9 cellular contexts compared by ENCODE assay signal in the genomic region with DNA sequence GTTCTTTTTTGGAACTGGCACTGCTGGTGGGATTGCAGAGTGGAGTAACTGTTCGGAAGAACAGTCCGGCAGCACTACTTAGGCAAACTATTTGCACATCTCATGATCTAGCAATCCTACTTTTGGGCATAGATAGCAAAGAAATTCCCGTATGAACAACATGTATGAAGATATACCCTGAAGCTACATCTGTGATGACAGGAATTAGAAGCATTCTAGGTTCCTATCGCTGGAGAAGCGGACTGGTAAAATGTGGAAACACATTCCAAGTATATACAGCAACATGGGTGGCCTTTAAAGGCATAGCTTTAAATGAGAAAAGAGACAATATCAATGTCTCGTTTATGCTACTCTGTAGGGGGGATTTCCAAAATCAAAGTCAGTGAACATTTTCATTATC. TPM values are rescaled to one million over a fixed set of nuclear protein-coding genes. Genes with fewer than 3 reads are reported as not detected.
DNase-seq lines count a peak whose midpoint lies in the region; ATAC-seq, FAIRE-seq and TF ChIP-seq lines count a peak whose summit lies in the region.
"Had no signal": no experiment of that assay in that cellular context is flagged by ENCODE, and none has a peak within 500 bp of the region (broad histone marks: within the 10 kb centered on the region; RNA-seq: fewer than 3 reads in every experiment).

No MANE protein-coding gene starts in this region.

- H3K27ac Mint-ChIP-seq in naive thymus-derived CD4-positive, alpha-beta T cell: peak overlapping the region in 4 of 9 donors; percentile 50 to 95 (median 71)

- CTCF ChIA-PET in naive thymus-derived CD4-positive, alpha-beta T cell (lab: Charles Lee): interaction anchor here (1.0 to 1.9 kb wide), 4 partner anchors 8 to 259 kb away, joined by 3 to 11 read pairs (median 4); no protein-coding TSS in a partner anchor
- CTCF ChIA-PET in HEK293T (lab: Yijun Ruan, JAX): interaction anchor here (0.6 kb wide), 1 partner anchor 736 kb away, joined by 3 read pairs; no protein-coding TSS in a partner anchor

- peaks cover 50 to 83% (median 70%) of the 10 kb centered on the region in 7 donors for H3K4me1 Mint-ChIP-seq in naive thymus-derived CD4-positive, alpha-beta T cell

- intact Hi-C loops in naive thymus-derived CD4-positive, alpha-beta T cell (cut with micrococcal nuclease): loop anchor here (5.0 kb wide), 1 partner anchor 170 kb away; no protein-coding TSS in a partner anchor
- intact Hi-C loops in transverse colon (cut with DNase I; ENCODE audit: low total_unique reads): no loop called here

- DNase-seq in AG20443 (ENCODE audit: low spot score) (peak; percentile 21), bronchial epithelial cell (ENCODE audit: low read depth) (no peak), transverse colon (no peak), HEK293T (ENCODE audit: extremely low spot score) (no peak), activated gamma-delta T cell (lab: John Stamatoyannopoulos, UW) (no peak), DMS153 treated with DMSO at 0.1 percent for 48 hours (lab: John Stamatoyannopoulos, UW; ENCODE audit: unreplicated experiment) (no peak)
- no peak for DNase-seq in naive thymus-derived CD4-positive, alpha-beta T cell

- TF ChIP-seq CTCF in bronchial epithelial cell (IDR thresholded peaks at IDR 0.05; ENCODE audit: insufficient read depth, low read length, severe bottlenecking) (no peak), transverse colon (IDR thresholded peaks at IDR 0.05) (no peak)

- peaks cover 0 to 2% (median 0%) of the 10 kb centered on the region in 11 donors for H3K9me3 Mint-ChIP-seq in naive thymus-derived CD4-positive, alpha-beta T cell

- no peak for FAIRE-seq in bronchial epithelial cell (lab: Jason Lieb, UNC)
- FAIRE-seq: frontal cortex had no signal

- H3K9ac ChIP-seq in HUES6 (ENCODE audit: low read length): no peak overlapping the region

- in situ Hi-C loops in transverse colon (cut with MboI; ENCODE audit: low pct_ligation_motif_present in 1 of 4, low pct_unique_long_range_greater_than_20kb in 1 of 4, low sequenced_read_pairs in 3 of 4): loop anchor here (5.0 to 25.0 kb wide), 6 partner anchors 215 to 780 kb away; a partner anchor contains a TSS

- H3K36me3 ChIP-seq in HUES6 (ENCODE audit: control insufficient read depth, insufficient read depth, low read length): peaks cover 44% of the 10 kb centered on the region
- H3K36me3 ChIP-seq in bronchial epithelial cell (ENCODE audit: control insufficient read depth, insufficient read depth, low read length): peaks cover 5% of the 10 kb centered on the region
- H3K36me3 ChIP-seq in naive thymus-derived CD4-positive, alpha-beta T cell (ENCODE audit: control insufficient read depth in 2 of 3, insufficient read depth in 3 of 3, low read length in 3 of 3): peaks cover 12 to 34% (median 22%) of the 10 kb centered on the region in 3 experiments
- H3K36me3 ChIP-seq in transverse colon: peaks cover 0 to 20% (median 8%) of the 10 kb centered on the region in 4 donors

- H3K9me3 ChIP-seq in HUES6 (ENCODE audit: control insufficient read depth, insufficient read depth, low read depth, low read length): no peaks in the 10 kb centered on the region
- H3K9me3 ChIP-seq in naive thymus-derived CD4-positive, alpha-beta T cell (ENCODE audit: control insufficient read depth in 2 of 3, low read length in 3 of 3): no peaks in the 10 kb centered on the region
- H3K9me3 ChIP-seq in transverse colon: no peaks in the 10 kb centered on the region

- peak overlapping the region; percentile 39 to 100 (median 95) for H3K4me3 Mint-ChIP-seq in naive thymus-derived CD4-positive, alpha-beta T cell

- no peak for TF ChIP-seq POLR2A in transverse colon (IDR thresholded peaks at IDR 0.05)

- H3K27me3 ChIP-seq in HUES6 (ENCODE audit: control insufficient read depth, insufficient read depth, low read length): no peaks in the 10 kb centered on the region
- no peaks in the 10 kb centered on the region for H3K27me3 ChIP-seq in bronchial epithelial cell (ENCODE audit: control insufficient read depth, insufficient read depth, low read length)
- H3K27me3 ChIP-seq in naive thymus-derived CD4-positive, alpha-beta T cell (ENCODE audit: control insufficient read depth in 2 of 2, insufficient read depth in 2 of 2, low read length in 2 of 2): no peaks in the 10 kb centered on the region
- H3K27me3 ChIP-seq in transverse colon: no peaks in the 10 kb centered on the region

- POLR2A ChIA-PET in naive thymus-derived CD4-positive, alpha-beta T cell (lab: Charles Lee): no interaction called here
- POLR2A ChIA-PET in HEK293T (lab: Yijun Ruan, JAX): no interaction called here

- peaks cover 5 to 33% (median 17%) of the 10 kb centered on the region in 5 donors for H3K36me3 Mint-ChIP-seq in naive thymus-derived CD4-positive, alpha-beta T cell

- H3K4me3 ChIP-seq in HUES6 (ENCODE audit: low read depth, low read length) (peak overlapping the region; percentile 94; the same call in 1 of the 2 replicates), bronchial epithelial cell (ENCODE audit: low read depth, low read length) (peak overlapping the region; percentile 17), transverse colon (peak overlapping the region in 1 of 4 donors; percentile 28)
- peak overlapping the region; percentile 30 for H3K4me3 ChIP-seq in naive thymus-derived CD4-positive, alpha-beta T cell (ENCODE audit: low read length)

- 41 to 62% methylated on average over 3 to 6 of the region's 6 CpGs for WGBS in transverse colon (ENCODE audit: low coverage in 1 of 2), 2 donors

- no peak for ATAC-seq in naive thymus-derived CD4-positive, alpha-beta T cell

- no peak overlapping the region for H3K27ac ChIP-seq in HUES6 (ENCODE audit: low read depth, low read length)
- H3K27ac ChIP-seq in naive thymus-derived CD4-positive, alpha-beta T cell (ENCODE audit: low read depth, low read length): no peak overlapping the region
- peak overlapping the region in 1 of 4 donors; percentile 11 for H3K27ac ChIP-seq in transverse colon

- H3K4me1 ChIP-seq in HUES6 (ENCODE audit: control insufficient read depth, insufficient read depth, low read length): peaks cover 13% of the 10 kb centered on the region
- peaks cover 16 to 30% of the 10 kb centered on the region in 2 donors for H3K4me1 ChIP-seq in naive thymus-derived CD4-positive, alpha-beta T cell (ENCODE audit: control insufficient read depth in 2 of 2, insufficient read depth in 2 of 2, low read length in 2 of 2)
- H3K4me1 ChIP-seq in transverse colon: peaks cover 16 to 54% (median 41%) of the 10 kb centered on the region in 4 donors

- H3K27me3 Mint-ChIP-seq in naive thymus-derived CD4-positive, alpha-beta T cell: no peaks in the 10 kb centered on the region

- TF ChIP-seq EP300 in transverse colon (IDR thresholded peaks at IDR 0.05; ENCODE audit: low read depth): no peak

TF ChIP-seq in HEK293T, 16 proteins besides CTCF, POLR2A, EP300 and RAD21:
- TF ChIP-seq SP1 (IDR thresholded peaks at IDR 0.05): no peak
- TF ChIP-seq, protein P1, sequence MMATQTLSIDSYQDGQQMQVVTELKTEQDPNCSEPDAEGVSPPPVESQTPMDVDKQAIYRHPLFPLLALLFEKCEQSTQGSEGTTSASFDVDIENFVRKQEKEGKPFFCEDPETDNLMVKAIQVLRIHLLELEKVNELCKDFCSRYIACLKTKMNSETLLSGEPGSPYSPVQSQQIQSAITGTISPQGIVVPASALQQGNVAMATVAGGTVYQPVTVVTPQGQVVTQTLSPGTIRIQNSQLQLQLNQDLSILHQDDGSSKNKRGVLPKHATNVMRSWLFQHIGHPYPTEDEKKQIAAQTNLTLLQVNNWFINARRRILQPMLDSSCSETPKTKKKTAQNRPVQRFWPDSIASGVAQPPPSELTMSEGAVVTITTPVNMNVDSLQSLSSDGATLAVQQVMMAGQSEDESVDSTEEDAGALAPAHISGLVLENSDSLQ (IDR thresholded peaks at IDR 0.05): no peak
- TF ChIP-seq NFRKB (IDR thresholded peaks at IDR 0.05): no peak
- no peak for TF ChIP-seq L3MBTL2 (conservative IDR thresholded peaks at IDR 0.05)
- no peak for TF ChIP-seq FOXK2 (IDR thresholded peaks at IDR 0.05)
- TF ChIP-seq ARNT (IDR thresholded peaks at IDR 0.05): no peak
- TF ChIP-seq HDGF (IDR thresholded peaks at IDR 0.05; ENCODE audit: borderline replicate concordance): no peak
TF ChIP-seq in HEK293T: peak in this region for 0.

RNA-seq across cellular contexts. Expression of a gene that starts 3.1 kb away (rescaled TPM):
- total RNA-seq in bronchial epithelial cell: 25.0 and 25.5 TPM in 2 replicates
- 10 to 100 TPM; 50.3 to 85.1 (median 73.8) TPM for total RNA-seq in naive thymus-derived CD4-positive, alpha-beta T cell
- polyA plus RNA-seq in naive thymus-derived CD4-positive, alpha-beta T cell: 10 to 100 TPM; 29.3 to 32.6 TPM
- total RNA-seq in transverse colon: 10 to 100 TPM in 3 of 4 donors, 1 to 10 TPM in 1; 9.0 to 23.3 (median 16.7) TPM

RNA-seq across cellular contexts. Expression of a gene that starts 3.3 kb away (rescaled TPM):
- total RNA-seq in bronchial epithelial cell: 0.26 TPM in 2 replicates
- total RNA-seq in naive thymus-derived CD4-positive, alpha-beta T cell: 10 to 100 TPM in 1 of 5 experiments, 1 to 10 TPM in 1, under 1 TPM in 3; 0.24 to 44.1 (median 0.35) TPM
- under 1 TPM; 0.09 to 0.24 TPM for polyA plus RNA-seq in naive thymus-derived CD4-positive, alpha-beta T cell
- total RNA-seq in transverse colon: 1 to 10 TPM in 1 of 4 donors, under 1 TPM in 2, not detected in 1; 0.48 to 3.2 (median 0.96) TPM

RNA-seq across cellular contexts. Expression of a gene that starts 26.0 kb away (rescaled TPM):
- not detected in 2 replicates for total RNA-seq in bronchial epithelial cell
- total RNA-seq in naive thymus-derived CD4-positive, alpha-beta T cell: under 1 TPM in 1 of 5 experiments, not detected in 4; 0.08 TPM
- not detected for polyA plus RNA-seq in naive thymus-derived CD4-positive, alpha-beta T cell
- total RNA-seq in transverse colon: under 1 TPM; 0.14 to 0.75 (median 0.18) TPM
